In the genomic region with DNA sequence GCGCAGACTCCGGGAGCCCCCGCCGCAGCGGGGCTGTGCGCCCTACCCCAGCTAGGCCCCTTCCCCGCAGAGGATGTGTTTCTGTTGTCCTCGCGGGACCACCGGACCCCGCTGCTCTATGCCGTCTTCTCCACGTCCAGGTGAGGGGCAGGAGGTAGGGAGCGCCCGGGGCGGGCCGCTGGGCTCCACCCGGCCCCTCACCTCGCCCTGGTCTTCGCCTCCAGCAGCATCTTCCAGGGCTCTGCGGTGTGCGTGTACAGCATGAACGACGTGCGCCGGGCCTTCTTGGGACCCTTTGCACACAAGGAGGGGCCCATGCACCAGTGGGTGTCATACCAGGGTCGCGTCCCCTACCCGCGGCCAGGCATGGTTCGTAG, we compare ENCODE assay signal across 15 cellular contexts. TPM values are rescaled to one million over a fixed set of nuclear protein-coding genes. Genes with fewer than 3 reads are reported as not detected.
DNase-seq lines count a peak whose midpoint lies in the region; ATAC-seq and TF ChIP-seq lines count a peak whose summit lies in the region.
"Had no signal": no experiment of that assay in that cellular context is flagged by ENCODE, and none has a peak within 500 bp of the region (broad histone marks: within the 10 kb centered on the region; RNA-seq: fewer than 3 reads in every experiment).

No MANE protein-coding gene starts in this region.

- ATAC-seq in GM23338 (no peak), T-helper 17 cell (no peak)

- H3F3A ChIP-seq in GM23338 (replicated peaks; ENCODE audit: low read depth) = peaks cover 11% of the 10 kb centered on the region; the same call in 1 of the 2 replicates

- peaks cover 57% of the 10 kb centered on the region for H3K27me3 ChIP-seq in GM23338 (ENCODE audit: insufficient read depth)
- H3K27me3 ChIP-seq in suprapubic skin = peaks cover 23% of the 10 kb centered on the region
- H3K27me3 ChIP-seq: right atrium auricular region had no signal

- no peak for DNase-seq in GM23338 (ENCODE audit: low spot score)
- no peak for DNase-seq in T-helper 17 cell
- no peak for DNase-seq in suprapubic skin (ENCODE audit: low spot score in 2 of 2)
- no peak for DNase-seq in activated gamma-delta T cell (lab: John Stamatoyannopoulos, UW)
- no peak for DNase-seq in cerebellar nuclear complex (lab: John Stamatoyannopoulos, UW)
- no peak for DNase-seq in SIG-M5 (lab: John Stamatoyannopoulos, UW)

- TF ChIP-seq POLR2A in suprapubic skin (IDR thresholded peaks at IDR 0.05) = no peak

- no peak for TF ChIP-seq EP300 in suprapubic skin (IDR thresholded peaks at IDR 0.05)

- no peak overlapping the region; the same call in 1 of the 2 replicates for H3K4me2 ChIP-seq in GM23338

- peak overlapping the region; percentile 53; the same call in 1 of the 2 replicates for H3K4me3 ChIP-seq in GM23338
- H3K4me3 ChIP-seq in iPS-18c (ENCODE audit: insufficient read depth, low read depth, low read length) = peak overlapping the region; percentile 31; the same call in 1 of the 2 replicates
- H3K4me3 ChIP-seq in suprapubic skin = peak overlapping the region; percentile 32
- H3K4me3 ChIP-seq: mucosa of descending colon had no signal

- H3K27ac Mint-ChIP-seq in GM23338 = no peak overlapping the region
- H3K27ac Mint-ChIP-seq in T-helper 17 cell = peak overlapping the region; percentile 90
- H3K27ac Mint-ChIP-seq: H9 had no signal

- H3K27me3 Mint-ChIP-seq in GM23338 (ENCODE audit: insufficient read depth, low read depth, poor library complexity) (peaks cover 53% of the 10 kb centered on the region), T-helper 17 cell (peaks cover 30% of the 10 kb centered on the region)

- H3K4me1 ChIP-seq in GM23338 (ENCODE audit: insufficient read depth) = peaks cover 12% of the 10 kb centered on the region
- peaks cover 59% of the 10 kb centered on the region for H3K4me1 ChIP-seq in suprapubic skin

- no peak overlapping the region for H2AFZ ChIP-seq in GM23338

- H3K4me3 Mint-ChIP-seq in GM23338 = no peak overlapping the region
- no peak overlapping the region for H3K4me3 Mint-ChIP-seq in T-helper 17 cell

- H3K36me3 Mint-ChIP-seq in GM23338 (ENCODE audit: low read depth) = no peaks in the 10 kb centered on the region
- H3K36me3 Mint-ChIP-seq in T-helper 17 cell (ENCODE audit: low read depth) = peaks cover 8% of the 10 kb centered on the region

- H3K36me3 ChIP-seq in GM23338 (ENCODE audit: insufficient read depth) (no peaks in the 10 kb centered on the region), suprapubic skin (no peaks in the 10 kb centered on the region)
- H3K36me3 ChIP-seq: right atrium auricular region had no signal

- no peaks in the 10 kb centered on the region for H3K9me2 ChIP-seq in GM23338 (ENCODE audit: insufficient read depth)
- H3K9me2 ChIP-seq: SK-N-SH had no signal

- no peaks in the 10 kb centered on the region for H3K9me3 Mint-ChIP-seq in GM23338
- H3K9me3 Mint-ChIP-seq: central memory CD8-positive, alpha-beta T cell; H9 had no signal

- H3K27ac ChIP-seq in GM23338 (ENCODE audit: low read depth) (no peak overlapping the region), suprapubic skin (no peak overlapping the region)

- H3K4me1 Mint-ChIP-seq in GM23338 (peaks cover 38% of the 10 kb centered on the region), T-helper 17 cell (peaks cover 21% of the 10 kb centered on the region)

- H3K9me3 ChIP-seq in T-helper 17 cell (ENCODE audit: control insufficient read depth, low read length, poor library complexity, severe bottlenecking) = no peaks in the 10 kb centered on the region
- H3K9me3 ChIP-seq in iPS-18c (ENCODE audit: control insufficient read depth, insufficient read depth, low read length) = no peaks in the 10 kb centered on the region
- no peaks in the 10 kb centered on the region for H3K9me3 ChIP-seq in suprapubic skin
- H3K9me3 ChIP-seq: adrenal gland, mucosa of descending colon, right atrium auricular region, SK-N-SH had no signal

- no peaks in the 10 kb centered on the region for H3K79me2 ChIP-seq in GM23338 (replicated peaks; ENCODE audit: insufficient read depth)

- H4K20me1 ChIP-seq in GM23338 (replicated peaks; ENCODE audit: insufficient read depth) = no peaks in the 10 kb centered on the region

- no peak for TF ChIP-seq CTCF in GM23338 (conservative IDR thresholded peaks at IDR 0.05; ENCODE audit: low read depth in 2 of 2)
- TF ChIP-seq CTCF in suprapubic skin (IDR thresholded peaks at IDR 0.05) = no peak

- 67% methylated on average over 11 of the region's 31 CpGs for WGBS in suprapubic skin

TF ChIP-seq in GM23338, 12 proteins besides CTCF, POLR2A, EP300 and RAD21:
- TF ChIP-seq NANOG (IDR thresholded peaks at IDR 0.05; ENCODE audit: borderline replicate concordance) = no peak
- TF ChIP-seq ZNF331 (CRISPR knock-in tag; IDR thresholded peaks at IDR 0.05; ENCODE audit: low read depth) = no peak
- TF ChIP-seq STAT1 (IDR thresholded peaks at IDR 0.05; ENCODE audit: unreplicated experiment) = no peak
- no peak for TF ChIP-seq ZNF114 (CRISPR knock-in tag; IDR thresholded peaks at IDR 0.05)

RNA-seq across cellular contexts. Expression of a gene that starts 4.7 kb away (rescaled TPM):
- total RNA-seq in GM23338 (2014; rRNA removed; shearing (Covaris generic)) = 2.4 and 8.0 TPM in 2 replicates
- polyA plus RNA-seq in GM23338 (2016; fragmentation: Nextera tagmentation; extraction: Ambion mirVana) = 3.0 and 3.3 TPM in 2 replicates
- total RNA-seq in T-helper 17 cell = 1 to 10 TPM; 1.7 to 1.8 TPM
- total RNA-seq in suprapubic skin = 1 to 10 TPM; 2.9 to 5.2 (median 4.1) TPM

RNA-seq across cellular contexts. Expression of a gene that starts 5.2 kb away (rescaled TPM):
- 0.59 and 1.5 TPM in 2 replicates for total RNA-seq in GM23338 (2014; rRNA removed; shearing (Covaris generic))
- 0.86 and 1.5 TPM in 2 replicates for polyA plus RNA-seq in GM23338 (2016; fragmentation: Nextera tagmentation; extraction: Ambion mirVana)
- not detected for total RNA-seq in T-helper 17 cell
- total RNA-seq in suprapubic skin = under 1 TPM in 1 of 4 donors, not detected in 3; 0.30 TPM
- total RNA-seq: HT1080, kidney epithelial cell had no signal

RNA-seq across cellular contexts. Expression of a gene that starts 18.6 kb away (rescaled TPM):
- total RNA-seq in GM23338 (2014; rRNA removed; shearing (Covaris generic)) = 91.5 and 92.4 TPM in 2 replicates
- polyA plus RNA-seq in GM23338 (2016; fragmentation: Nextera tagmentation; extraction: Ambion mirVana) = 80.8 and 89.7 TPM in 2 replicates
- total RNA-seq in T-helper 17 cell (10 to 100 TPM; 46.7 to 49.2 TPM), suprapubic skin (10 to 100 TPM; 56.3 to 84.9 (median 75.2) TPM)

RNA-seq across cellular contexts. Expression of a gene that starts 25.5 kb away (rescaled TPM):
- 2.5 and 7.1 TPM in 2 replicates for total RNA-seq in GM23338 (2014; rRNA removed; shearing (Covaris generic))
- 2.4 and 3.7 TPM in 2 replicates for polyA plus RNA-seq in GM23338 (2016; fragmentation: Nextera tagmentation; extraction: Ambion mirVana)
- total RNA-seq in T-helper 17 cell (1 to 10 TPM; 2.7 to 3.7 TPM), suprapubic skin (1 to 10 TPM; 2.5 to 7.8 (median 6.1) TPM)

RNA-seq across cellular contexts. Expression of a gene that starts 25.5 kb away (rescaled TPM):
- total RNA-seq in GM23338 (2014; rRNA removed; shearing (Covaris generic)) = 11.3 and 16.7 TPM in 2 replicates
- polyA plus RNA-seq in GM23338 (2016; fragmentation: Nextera tagmentation; extraction: Ambion mirVana) = 11.2 and 12.1 TPM in 2 replicates
- total RNA-seq in T-helper 17 cell (10 to 100 TPM; 35.3 to 42.9 TPM), suprapubic skin (10 to 100 TPM; 19.5 to 23.4 (median 20.3) TPM)
